Comparison of ENCODE assay signal across 12 cellular contexts in genomic region chr9:93592389-93593021, GRCh38. TPM values are rescaled to one million over a fixed set of nuclear protein-coding genes. Genes with fewer than 3 reads are reported as not detected.
A peak's percentile ranks its signal among the peaks of the same experiment; 100 is the strongest.
DNase-seq lines count a peak whose midpoint lies in the region; ATAC-seq and TF ChIP-seq lines count a peak whose summit lies in the region.
"Had no signal": no experiment of that assay in that cellular context is flagged by ENCODE, and none has a peak within 500 bp of the region (broad histone marks: within the 10 kb centered on the region; RNA-seq: fewer than 3 reads in every experiment).

No MANE protein-coding gene starts in this region.

- TF ChIP-seq CTCF in epithelial cell of proximal tubule (conservative IDR thresholded peaks at IDR 0.05; ENCODE audit: low read depth, low read length) (peak; percentile 20), retinal pigment epithelial cell (conservative IDR thresholded peaks at IDR 0.05; ENCODE audit: low read depth, low read length) (peak; percentile 15), esophagus muscularis mucosa (IDR thresholded peaks at IDR 0.05) (peak in 1 of 3 experiments; percentile 4)

- no peak for TF ChIP-seq POLR2A in esophagus muscularis mucosa (IDR thresholded peaks at IDR 0.05; ENCODE audit: low read depth)

- no peak for TF ChIP-seq EP300 in esophagus muscularis mucosa (IDR thresholded peaks at IDR 0.05)

- DNase-seq in NCI-H82 (lab: John Stamatoyannopoulos, UW) (peak; percentile 35), NCI-H82 treated with DMSO at 0.1 percent for 48 hours (lab: John Stamatoyannopoulos, UW; ENCODE audit: unreplicated experiment) (no peak), NCI-H526 treated with DMSO at 0.1 percent for 48 hours (lab: John Stamatoyannopoulos, UW) (peak; percentile 3), epithelial cell of proximal tubule (ENCODE audit: low read depth) (no peak), retinal pigment epithelial cell (ENCODE audit: low read depth) (no peak), esophagus muscularis mucosa (ENCODE audit: extremely low spot score) (no peak), NCI-H226 (no peak)
- DNase-seq: activated B cell treated with CpG ODN at 0.5 μM for 24 hours, C1 segment of cervical spinal cord, heart right ventricle had no signal

- H3K27ac ChIP-seq in esophagus muscularis mucosa (replicated peaks in 1 of 4) = no peak overlapping the region
- H3K27ac ChIP-seq: ascending aorta, heart right ventricle had no signal

- WGBS in esophagus muscularis mucosa = 82% methylated on average over 7 of the region's 7 CpGs

- no peaks in the 10 kb centered on the region for H3K9me3 ChIP-seq in esophagus muscularis mucosa
- H3K9me3 ChIP-seq: ascending aorta, heart right ventricle had no signal

- intact Hi-C loops in esophagus muscularis mucosa (cut with DNase I) = no loop called here

- no peaks in the 10 kb centered on the region for H3K36me3 ChIP-seq in esophagus muscularis mucosa
- H3K36me3 ChIP-seq: ascending aorta, heart right ventricle had no signal

- no peaks in the 10 kb centered on the region for H3K27me3 ChIP-seq in esophagus muscularis mucosa
- H3K27me3 ChIP-seq: ascending aorta, heart right ventricle had no signal

- H3K4me1 ChIP-seq in esophagus muscularis mucosa = peaks cover 62 to 84% (median 74%) of the 10 kb centered on the region in 4 donors

- H3K4me3 ChIP-seq in epithelial cell of proximal tubule (ENCODE audit: low read depth, low read length) (no peak overlapping the region), retinal pigment epithelial cell (ENCODE audit: low read length) (no peak overlapping the region), esophagus muscularis mucosa (no peak overlapping the region)
- H3K4me3 ChIP-seq: ascending aorta, heart right ventricle had no signal

- no peak for ATAC-seq in HG03135 (IDR thresholded peaks at IDR 0.05; ENCODE audit: unreplicated experiment)
- ATAC-seq: heart right ventricle had no signal

RNA-seq across cellular contexts. Expression of gene PHF2, which starts 16.1 kb away (rescaled TPM):
- total RNA-seq in epithelial cell of proximal tubule (11.4 and 16.2 TPM in 2 replicates), esophagus muscularis mucosa (10 to 100 TPM; 35.7 to 53.5 (median 43.2) TPM)

Comparison
In these comparisons a context has a peak if more than half of its experiments do, and no peak if none do; other contexts are left out.
1. DNase-seq: peak in NCI-H82 (single experiment) and NCI-H526 treated with DMSO at 0.1 percent for 48 hours (single experiment); none in NCI-H82 treated with DMSO at 0.1 percent for 48 hours (single experiment), epithelial cell of proximal tubule (single experiment), retinal pigment epithelial cell (single experiment), esophagus muscularis mucosa (single experiment) and NCI-H226 (single experiment).